12 cellular contexts compared by ENCODE assay signal in genomic region chr1:935751-936231, GRCh38. TPM values are rescaled to one million over a fixed set of nuclear protein-coding genes. Genes with fewer than 3 reads are reported as not detected.
DNase-seq lines count a peak whose midpoint lies in the region; ATAC-seq and TF ChIP-seq lines count a peak whose summit lies in the region.
"Had no signal": no experiment of that assay in that cellular context is flagged by ENCODE, and none has a peak within 500 bp of the region (broad histone marks: within the 10 kb centered on the region; RNA-seq: fewer than 3 reads in every experiment).

No MANE protein-coding gene starts in this region.

- H3K4me1 ChIP-seq in HEK293 (ENCODE audit: control insufficient read depth, insufficient read depth, low read length) = peaks cover 53% of the 10 kb centered on the region
- peaks cover 11 to 12% of the 10 kb centered on the region in 2 donors for H3K4me1 ChIP-seq in gastrocnemius medialis

- ATAC-seq in gastrocnemius medialis (no peak), HG03045 (IDR thresholded peaks at IDR 0.05; ENCODE audit: unreplicated experiment) (no peak)
- ATAC-seq: activated CD8-positive, alpha-beta T cell treated with anti-CD3 and anti-CD28 coated beads for 36 hours; stimulated activated naive CD8-positive, alpha-beta T cell treated with anti-CD3 and anti-CD28 coated beads, Interleukin-15, Interleukin-2, amounts not matched to agents 100 U/mL and 50 U/mL, for 24 hours had no signal

- TF ChIP-seq POLR2A in gastrocnemius medialis (IDR thresholded peaks at IDR 0.05) = no peak

- POLR2A ChIA-PET in HEK293 (lab: Yijun Ruan, JAX) = no interaction called here

- 0 out of 2 replicates have a peak overlapping the region, but pooled peaks have one; percentile 4 for H3K4me3 ChIP-seq in HEK293 (ENCODE audit: low read depth, low read length)
- no peak overlapping the region for H3K4me3 ChIP-seq in gastrocnemius medialis
- H3K4me3 ChIP-seq: esophagus muscularis mucosa had no signal

- in situ Hi-C loops in gastrocnemius medialis (cut with MboI; ENCODE audit: low sequenced_read_pairs in 4 of 4) = no loop called here

- intact Hi-C loops in gastrocnemius medialis (cut with DNase I; ENCODE audit: low total_unique reads) = no loop called here

- DNase-seq in NCI-H345 treated with DMSO at 0.1 percent for 48 hours (lab: John Stamatoyannopoulos, UW; ENCODE audit: unreplicated experiment) (peak; percentile 57), islet precursor cell (peak; percentile 72), LoVo (ENCODE audit: low spot score) (no peak), gastrocnemius medialis (no peak)
- DNase-seq: activated CD8-positive, alpha-beta T cell treated with anti-CD3 and anti-CD28 coated beads for 36 hours; Kasumi-1; stimulated activated naive CD8-positive, alpha-beta T cell treated with anti-CD3 and anti-CD28 coated beads, Interleukin-15, Interleukin-2, amounts not matched to agents 100 U/mL and 50 U/mL, for 24 hours had no signal

- H3K27ac ChIP-seq in HEK293 (ENCODE audit: extremely low read depth, low read depth, low read length) (peak overlapping the region; percentile 96), gastrocnemius medialis (no peak overlapping the region)
- H3K27ac ChIP-seq: esophagus muscularis mucosa had no signal

- peaks cover 61 to 73% (median 68%) of the 10 kb centered on the region in 3 donors for H3K27me3 ChIP-seq in gastrocnemius medialis

- CTCF ChIA-PET in HEK293 (lab: Yijun Ruan, JAX) = no interaction called here

- H3K9me3 ChIP-seq in HEK293 (ENCODE audit: control insufficient read depth, insufficient read depth, low read depth, low read length) (no peaks in the 10 kb centered on the region), gastrocnemius medialis (no peaks in the 10 kb centered on the region)
- H3K9me3 ChIP-seq: esophagus muscularis mucosa had no signal

- peaks cover 0 to 31% of the 10 kb centered on the region in 2 experiments; a peak in 1 of 3 replicates for H3K36me3 ChIP-seq in HEK293 (ENCODE audit: control insufficient read depth in 2 of 2, insufficient read depth in 1 of 2, low read length in 2 of 2)
- no peaks in the 10 kb centered on the region for H3K36me3 ChIP-seq in gastrocnemius medialis
- H3K36me3 ChIP-seq: esophagus muscularis mucosa had no signal

- TF ChIP-seq CTCF in HEK293 (tag by site-specific recombination; IDR thresholded peaks at IDR 0.05) (no peak), gastrocnemius medialis (IDR thresholded peaks at IDR 0.05 in 4 of 5, conservative IDR thresholded peaks at IDR 0.05 in 1 of 5) (no peak)

TF ChIP-seq in HEK293, 187 proteins besides CTCF, POLR2A, EP300 and RAD21 (continues in another document):
- TF ChIP-seq, protein P1, sequence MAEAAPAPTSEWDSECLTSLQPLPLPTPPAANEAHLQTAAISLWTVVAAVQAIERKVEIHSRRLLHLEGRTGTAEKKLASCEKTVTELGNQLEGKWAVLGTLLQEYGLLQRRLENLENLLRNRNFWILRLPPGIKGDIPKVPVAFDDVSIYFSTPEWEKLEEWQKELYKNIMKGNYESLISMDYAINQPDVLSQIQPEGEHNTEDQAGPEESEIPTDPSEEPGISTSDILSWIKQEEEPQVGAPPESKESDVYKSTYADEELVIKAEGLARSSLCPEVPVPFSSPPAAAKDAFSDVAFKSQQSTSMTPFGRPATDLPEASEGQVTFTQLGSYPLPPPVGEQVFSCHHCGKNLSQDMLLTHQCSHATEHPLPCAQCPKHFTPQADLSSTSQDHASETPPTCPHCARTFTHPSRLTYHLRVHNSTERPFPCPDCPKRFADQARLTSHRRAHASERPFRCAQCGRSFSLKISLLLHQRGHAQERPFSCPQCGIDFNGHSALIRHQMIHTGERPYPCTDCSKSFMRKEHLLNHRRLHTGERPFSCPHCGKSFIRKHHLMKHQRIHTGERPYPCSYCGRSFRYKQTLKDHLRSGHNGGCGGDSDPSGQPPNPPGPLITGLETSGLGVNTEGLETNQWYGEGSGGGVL (tag by site-specific recombination; IDR thresholded peaks at IDR 0.05) = peak; percentile 79
- TF ChIP-seq BCL6B (tag by site-specific recombination; IDR thresholded peaks at IDR 0.05) = no peak
- no peak for TF ChIP-seq ZNF366 (tag by site-specific recombination; conservative IDR thresholded peaks at IDR 0.05)
- TF ChIP-seq KLF16 (tag by site-specific recombination; IDR thresholded peaks at IDR 0.05) = peak; percentile 28; the same call in 1 of the 2 replicates
- TF ChIP-seq ZXDB (tag by site-specific recombination; IDR thresholded peaks at IDR 0.05) = peak; percentile 86
- peak; percentile 58; the same call in 1 of the 2 replicates for TF ChIP-seq ZNF18 (tag by site-specific recombination; IDR thresholded peaks at IDR 0.05)
- TF ChIP-seq KLF7 (tag by site-specific recombination; IDR thresholded peaks at IDR 0.05; ENCODE audit: borderline replicate concordance) = peak; percentile 86
- no peak for TF ChIP-seq ZNF768 (tag by site-specific recombination; IDR thresholded peaks at IDR 0.05)
- TF ChIP-seq ZNF560 (tag by site-specific recombination; IDR thresholded peaks at IDR 0.05; ENCODE audit: borderline replicate concordance) = no peak
- peak; percentile 43 for TF ChIP-seq ZBTB10 (tag by site-specific recombination; IDR thresholded peaks at IDR 0.05)
- peak; percentile 69 for TF ChIP-seq ZNF843 (tag by site-specific recombination; IDR thresholded peaks at IDR 0.05)
- no peak for TF ChIP-seq YY1 (tag by site-specific recombination; IDR thresholded peaks at IDR 0.05)
- TF ChIP-seq ZNF274 (IDR thresholded peaks at IDR 0.05; ENCODE audit: low read length) = no peak
- no peak for TF ChIP-seq ZNF274 (tag by site-specific recombination; IDR thresholded peaks at IDR 0.05; ENCODE audit: borderline replicate concordance)
- TF ChIP-seq ZIC2 (tag by site-specific recombination; IDR thresholded peaks at IDR 0.05) = peak; percentile 93
- TF ChIP-seq, protein P2, sequence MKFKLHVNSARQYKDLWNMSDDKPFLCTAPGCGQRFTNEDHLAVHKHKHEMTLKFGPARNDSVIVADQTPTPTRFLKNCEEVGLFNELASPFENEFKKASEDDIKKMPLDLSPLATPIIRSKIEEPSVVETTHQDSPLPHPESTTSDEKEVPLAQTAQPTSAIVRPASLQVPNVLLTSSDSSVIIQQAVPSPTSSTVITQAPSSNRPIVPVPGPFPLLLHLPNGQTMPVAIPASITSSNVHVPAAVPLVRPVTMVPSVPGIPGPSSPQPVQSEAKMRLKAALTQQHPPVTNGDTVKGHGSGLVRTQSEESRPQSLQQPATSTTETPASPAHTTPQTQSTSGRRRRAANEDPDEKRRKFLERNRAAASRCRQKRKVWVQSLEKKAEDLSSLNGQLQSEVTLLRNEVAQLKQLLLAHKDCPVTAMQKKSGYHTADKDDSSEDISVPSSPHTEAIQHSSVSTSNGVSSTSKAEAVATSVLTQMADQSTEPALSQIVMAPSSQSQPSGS (tag by site-specific recombination; IDR thresholded peaks at IDR 0.05; ENCODE audit: low read depth) = no peak

RNA-seq across cellular contexts. Expression of gene SAMD11, which starts 12.1 kb away (rescaled TPM):
- total RNA-seq in gastrocnemius medialis = under 1 TPM in 2 of 4 donors, not detected in 2; 0.17 to 0.38 TPM
- total RNA-seq: activated CD8-positive, alpha-beta T cell treated with anti-CD3 and anti-CD28 coated beads for 36 hours; lung microvascular endothelial cell had no signal

RNA-seq across cellular contexts. Expression of gene NOC2L, which starts 23.3 kb away (rescaled TPM):
- 100 to 1,000 TPM in 1 of 4 donors, 10 to 100 TPM in 3; 47.4 to 115 (median 74.2) TPM for total RNA-seq in gastrocnemius medialis

RNA-seq across cellular contexts. Expression of gene KLHL17, which starts 24.6 kb away (rescaled TPM):
- 1 to 10 TPM; 1.3 to 5.7 (median 2.3) TPM for total RNA-seq in gastrocnemius medialis

RNA-seq across cellular contexts. Expression of gene PLEKHN1, which starts 30.5 kb away (rescaled TPM):
- total RNA-seq in gastrocnemius medialis = under 1 TPM in 1 of 4 donors, not detected in 3; 0.23 TPM
- total RNA-seq: skeletal muscle tissue had no signal

RNA-seq across cellular contexts. Expression of gene PERM1, which starts 46.1 kb away (rescaled TPM):
- total RNA-seq in gastrocnemius medialis = 100 to 1,000 TPM in 2 of 4 donors, 10 to 100 TPM in 2; 38.9 to 218 (median 98.8) TPM
- total RNA-seq: activated CD8-positive, alpha-beta T cell treated with anti-CD3 and anti-CD28 coated beads for 36 hours; lung microvascular endothelial cell had no signal

Comparison
In these comparisons a context has a peak if more than half of its experiments do, and no peak if none do; other contexts are left out.
1. DNase-seq: peak in NCI-H345 treated with DMSO at 0.1 percent for 48 hours (single experiment) and islet precursor cell (single experiment); none in LoVo (single experiment) and gastrocnemius medialis (0 of 2).